1 cellular context compared by ENCODE assay signal in the genomic region with DNA sequence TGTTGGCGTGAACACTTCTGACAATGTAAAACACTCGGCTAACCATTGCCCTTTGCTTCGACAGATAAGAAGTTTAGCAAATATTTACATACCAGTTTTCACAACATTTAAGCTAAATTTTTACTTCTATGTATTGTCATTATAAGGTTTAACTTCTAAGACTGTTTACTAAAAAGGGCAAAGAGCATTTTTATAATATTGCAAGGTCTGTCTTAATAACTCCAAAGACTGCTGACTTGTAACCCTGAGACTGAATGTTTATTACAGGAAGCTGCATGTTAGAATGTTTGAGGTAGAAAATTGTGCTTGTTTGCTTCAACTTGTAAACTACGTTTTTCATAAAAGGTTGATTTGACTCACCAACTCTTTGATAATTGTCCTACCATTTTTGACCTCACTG.
TF ChIP-seq lines count a peak whose summit lies in the region.

No MANE protein-coding gene starts in this region.

TF ChIP-seq in HepG2, 621 proteins besides CTCF, POLR2A, EP300 and RAD21 (continued from another document):
- TF ChIP-seq, protein P1, sequence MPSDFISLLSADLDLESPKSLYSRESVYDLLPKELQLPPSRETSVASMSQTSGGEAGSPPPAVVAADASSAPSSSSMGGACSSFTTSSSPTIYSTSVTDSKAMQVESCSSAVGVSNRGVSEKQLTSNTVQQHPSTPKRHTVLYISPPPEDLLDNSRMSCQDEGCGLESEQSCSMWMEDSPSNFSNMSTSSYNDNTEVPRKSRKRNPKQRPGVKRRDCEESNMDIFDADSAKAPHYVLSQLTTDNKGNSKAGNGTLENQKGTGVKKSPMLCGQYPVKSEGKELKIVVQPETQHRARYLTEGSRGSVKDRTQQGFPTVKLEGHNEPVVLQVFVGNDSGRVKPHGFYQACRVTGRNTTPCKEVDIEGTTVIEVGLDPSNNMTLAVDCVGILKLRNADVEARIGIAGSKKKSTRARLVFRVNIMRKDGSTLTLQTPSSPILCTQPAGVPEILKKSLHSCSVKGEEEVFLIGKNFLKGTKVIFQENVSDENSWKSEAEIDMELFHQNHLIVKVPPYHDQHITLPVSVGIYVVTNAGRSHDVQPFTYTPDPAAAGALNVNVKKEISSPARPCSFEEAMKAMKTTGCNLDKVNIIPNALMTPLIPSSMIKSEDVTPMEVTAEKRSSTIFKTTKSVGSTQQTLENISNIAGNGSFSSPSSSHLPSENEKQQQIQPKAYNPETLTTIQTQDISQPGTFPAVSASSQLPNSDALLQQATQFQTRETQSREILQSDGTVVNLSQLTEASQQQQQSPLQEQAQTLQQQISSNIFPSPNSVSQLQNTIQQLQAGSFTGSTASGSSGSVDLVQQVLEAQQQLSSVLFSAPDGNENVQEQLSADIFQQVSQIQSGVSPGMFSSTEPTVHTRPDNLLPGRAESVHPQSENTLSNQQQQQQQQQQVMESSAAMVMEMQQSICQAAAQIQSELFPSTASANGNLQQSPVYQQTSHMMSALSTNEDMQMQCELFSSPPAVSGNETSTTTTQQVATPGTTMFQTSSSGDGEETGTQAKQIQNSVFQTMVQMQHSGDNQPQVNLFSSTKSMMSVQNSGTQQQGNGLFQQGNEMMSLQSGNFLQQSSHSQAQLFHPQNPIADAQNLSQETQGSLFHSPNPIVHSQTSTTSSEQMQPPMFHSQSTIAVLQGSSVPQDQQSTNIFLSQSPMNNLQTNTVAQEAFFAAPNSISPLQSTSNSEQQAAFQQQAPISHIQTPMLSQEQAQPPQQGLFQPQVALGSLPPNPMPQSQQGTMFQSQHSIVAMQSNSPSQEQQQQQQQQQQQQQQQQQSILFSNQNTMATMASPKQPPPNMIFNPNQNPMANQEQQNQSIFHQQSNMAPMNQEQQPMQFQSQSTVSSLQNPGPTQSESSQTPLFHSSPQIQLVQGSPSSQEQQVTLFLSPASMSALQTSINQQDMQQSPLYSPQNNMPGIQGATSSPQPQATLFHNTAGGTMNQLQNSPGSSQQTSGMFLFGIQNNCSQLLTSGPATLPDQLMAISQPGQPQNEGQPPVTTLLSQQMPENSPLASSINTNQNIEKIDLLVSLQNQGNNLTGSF (CRISPR knock-in tag; IDR thresholded peaks at IDR 0.05), result no peak
- TF ChIP-seq ZEB1 (IDR thresholded peaks at IDR 0.05; ENCODE audit: insufficient replicate concordance, low read depth) (no peak), MBD4 (IDR thresholded peaks at IDR 0.05; ENCODE audit: borderline replicate concordance, low read length) (peak; percentile 90)
- TF ChIP-seq, protein P2, sequence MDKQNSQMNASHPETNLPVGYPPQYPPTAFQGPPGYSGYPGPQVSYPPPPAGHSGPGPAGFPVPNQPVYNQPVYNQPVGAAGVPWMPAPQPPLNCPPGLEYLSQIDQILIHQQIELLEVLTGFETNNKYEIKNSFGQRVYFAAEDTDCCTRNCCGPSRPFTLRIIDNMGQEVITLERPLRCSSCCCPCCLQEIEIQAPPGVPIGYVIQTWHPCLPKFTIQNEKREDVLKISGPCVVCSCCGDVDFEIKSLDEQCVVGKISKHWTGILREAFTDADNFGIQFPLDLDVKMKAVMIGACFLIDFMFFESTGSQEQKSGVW (CRISPR knock-in tag; IDR thresholded peaks at IDR 0.05; ENCODE audit: borderline replicate concordance), result no peak
- TF ChIP-seq, protein P3, sequence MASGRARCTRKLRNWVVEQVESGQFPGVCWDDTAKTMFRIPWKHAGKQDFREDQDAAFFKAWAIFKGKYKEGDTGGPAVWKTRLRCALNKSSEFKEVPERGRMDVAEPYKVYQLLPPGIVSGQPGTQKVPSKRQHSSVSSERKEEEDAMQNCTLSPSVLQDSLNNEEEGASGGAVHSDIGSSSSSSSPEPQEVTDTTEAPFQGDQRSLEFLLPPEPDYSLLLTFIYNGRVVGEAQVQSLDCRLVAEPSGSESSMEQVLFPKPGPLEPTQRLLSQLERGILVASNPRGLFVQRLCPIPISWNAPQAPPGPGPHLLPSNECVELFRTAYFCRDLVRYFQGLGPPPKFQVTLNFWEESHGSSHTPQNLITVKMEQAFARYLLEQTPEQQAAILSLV (CRISPR knock-in tag; IDR thresholded peaks at IDR 0.05; ENCODE audit: borderline replicate concordance), result no peak
